ENCODE assay signal across 26 cellular contexts in the genomic region with DNA sequence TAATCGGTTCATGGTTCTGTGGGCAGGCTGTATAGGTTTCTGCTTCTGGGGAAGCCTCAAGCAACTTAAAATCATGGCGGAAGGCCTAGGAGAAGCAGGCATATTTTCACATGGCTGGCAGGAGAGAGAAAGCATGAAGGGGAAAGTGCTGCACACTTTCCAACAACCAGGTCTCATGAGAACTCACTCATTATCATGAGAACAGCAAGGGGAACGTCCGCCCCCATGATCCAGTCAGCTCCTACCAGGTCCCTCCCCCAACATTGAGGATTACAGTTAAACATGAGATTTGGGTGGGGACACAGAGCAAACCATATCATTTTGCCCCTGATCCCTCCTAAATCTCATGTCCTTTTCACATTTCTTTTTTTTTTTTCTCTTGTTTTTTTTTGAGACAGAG.
DNase-seq lines count a peak whose midpoint lies in the region; ATAC-seq and TF ChIP-seq lines count a peak whose summit lies in the region.
"Had no signal": no experiment of that assay in that cellular context is flagged by ENCODE, and none has a peak within 500 bp of the region (broad histone marks: within the 10 kb centered on the region; RNA-seq: fewer than 3 reads in every experiment).

No MANE protein-coding gene starts in this region.

- H3K4me3 ChIP-seq in CD8-positive, alpha-beta T cell (ENCODE audit: low read depth, low read length): no peak overlapping the region
- no peak overlapping the region for H3K4me3 ChIP-seq in HEK293 (ENCODE audit: low read depth, low read length)
- H3K4me3 ChIP-seq: A549, Peyer's patch had no signal

- no peaks in the 10 kb centered on the region for H3K36me3 ChIP-seq in CD8-positive, alpha-beta T cell (ENCODE audit: insufficient read depth, low read length)
- H3K36me3 ChIP-seq in HEK293 (ENCODE audit: control insufficient read depth in 2 of 2, insufficient read depth in 1 of 2, low read length in 2 of 2): no peaks in the 10 kb centered on the region
- H3K36me3 ChIP-seq: Peyer's patch had no signal

- ATAC-seq in CD8-positive, alpha-beta T cell: no peak
- ATAC-seq in stimulated activated memory B cell treated with anti-CD40 and anti-IgM and Interleukin-4, amounts not matched to agents 10 μg/mL and 1 μg/mL and 100 μg/mL, for 72 hours: no peak
- ATAC-seq in HG02885 (IDR thresholded peaks at IDR 0.05; ENCODE audit: poor library complexity, unreplicated experiment): no peak
- ATAC-seq: A549, HCT116 had no signal

- POLR2A ChIA-PET in CD8-positive, alpha-beta T cell (lab: Charles Lee): no interaction called here
- POLR2A ChIA-PET in HEK293 (lab: Yijun Ruan, JAX): interaction anchor here (0.6 to 1.4 kb wide), 2 partner anchors 10 to 28 kb away, joined by 3 read pairs; no protein-coding TSS in a partner anchor

- H3K27me3 Mint-ChIP-seq in CD8-positive, alpha-beta T cell (ENCODE audit: low read depth): no peaks in the 10 kb centered on the region
- peaks cover 0 to 7% (median 4%) of the 10 kb centered on the region in 3 donors for H3K27me3 Mint-ChIP-seq in immature natural killer cell (ENCODE audit: low read depth in 3 of 3)
- H3K27me3 Mint-ChIP-seq in stimulated activated memory B cell treated with anti-CD40 and anti-IgM and Interleukin-4, amounts not matched to agents 10 μg/mL and 1 μg/mL and 100 μg/mL, for 72 hours: no peaks in the 10 kb centered on the region
- H3K27me3 Mint-ChIP-seq: CD4-positive, alpha-beta memory T cell; IgD-negative memory B cell had no signal

- peaks cover 54% of the 10 kb centered on the region for H3K4me1 Mint-ChIP-seq in CD8-positive, alpha-beta T cell (ENCODE audit: low read depth)
- peaks cover 72 to 87% of the 10 kb centered on the region in 2 donors for H3K4me1 Mint-ChIP-seq in immature natural killer cell
- H3K4me1 Mint-ChIP-seq in stimulated activated memory B cell treated with anti-CD40 and anti-IgM and Interleukin-4, amounts not matched to agents 10 μg/mL and 1 μg/mL and 100 μg/mL, for 72 hours: peaks cover 45% of the 10 kb centered on the region

- H3K9me3 ChIP-seq in CD8-positive, alpha-beta T cell (ENCODE audit: low read length): peaks cover 5% of the 10 kb centered on the region
- no peaks in the 10 kb centered on the region for H3K9me3 ChIP-seq in HEK293 (ENCODE audit: control insufficient read depth, insufficient read depth, low read depth, low read length)

- no peak overlapping the region for H3K4me3 Mint-ChIP-seq in CD8-positive, alpha-beta T cell
- no peak overlapping the region for H3K4me3 Mint-ChIP-seq in immature natural killer cell
- H3K4me3 Mint-ChIP-seq in stimulated activated memory B cell treated with anti-CD40 and anti-IgM and Interleukin-4, amounts not matched to agents 10 μg/mL and 1 μg/mL and 100 μg/mL, for 72 hours: no peak overlapping the region
- H3K4me3 Mint-ChIP-seq: IgD-negative memory B cell had no signal

- no peak for DNase-seq in CD8-positive, alpha-beta T cell
- DNase-seq in immature natural killer cell (no peak), COLO829 (ENCODE audit: low spot score) (no peak), epidermal melanocyte (ENCODE audit: insufficient read length, low spot score) (no peak)
- DNase-seq: AML-193; C1 segment of cervical spinal cord; Calu3; CD4-positive, alpha-beta memory T cell; DMS79 treated with DMSO at 0.1 percent for 48 hours; GF-D8; MM.1S; NCI-H1417; NCI-H1694; NCI-H2029 treated with DMSO at 0.1 percent for 48 hours; NCI-H2227 treated with DMSO at 0.1 percent for 48 hours; NCI-H526 treated with DMSO at 0.1 percent for 48 hours; Peyer's patch; SHP77 treated with DMSO at 0.1 percent for 48 hours had no signal

- no peaks in the 10 kb centered on the region for H3K27me3 ChIP-seq in CD8-positive, alpha-beta T cell (ENCODE audit: insufficient read depth, low read length)
- H3K27me3 ChIP-seq: Peyer's patch had no signal

- no peak for TF ChIP-seq CTCF in CD8-positive, alpha-beta T cell (IDR thresholded peaks at IDR 0.05)
- TF ChIP-seq CTCF in HEK293 (tag by site-specific recombination; IDR thresholded peaks at IDR 0.05): no peak

- intact Hi-C loops in CD8-positive, alpha-beta T cell (cut with DNase I, micrococcal nuclease): no loop called here

- H3K4me1 ChIP-seq in CD8-positive, alpha-beta T cell (ENCODE audit: insufficient read depth, low read length): peaks cover 15% of the 10 kb centered on the region
- H3K4me1 ChIP-seq in HEK293 (ENCODE audit: control insufficient read depth, insufficient read depth, low read length): no peaks in the 10 kb centered on the region

- CTCF ChIA-PET in CD8-positive, alpha-beta T cell (lab: Charles Lee): interaction anchor here (1.2 to 1.3 kb wide), 2 partner anchors 11 to 59 kb away, joined by 3 read pairs; no protein-coding TSS in a partner anchor
- CTCF ChIA-PET in HEK293 (lab: Yijun Ruan, JAX): interaction anchor here (0.6 to 1.6 kb wide), 3 partner anchors 20 to 119 kb away, joined by 3 read pairs; no protein-coding TSS in a partner anchor

- peaks cover 11% of the 10 kb centered on the region for H3K9me3 Mint-ChIP-seq in CD8-positive, alpha-beta T cell
- peaks cover 5 to 12% (median 7%) of the 10 kb centered on the region in 6 donors for H3K9me3 Mint-ChIP-seq in immature natural killer cell
- H3K9me3 Mint-ChIP-seq in stimulated activated memory B cell treated with anti-CD40 and anti-IgM and Interleukin-4, amounts not matched to agents 10 μg/mL and 1 μg/mL and 100 μg/mL, for 72 hours: peaks cover 15% of the 10 kb centered on the region

- H3K27ac Mint-ChIP-seq in CD8-positive, alpha-beta T cell: peak overlapping the region; percentile 32
- peak overlapping the region in 5 of 6 donors; percentile 9 to 71 (median 53) for H3K27ac Mint-ChIP-seq in immature natural killer cell
- H3K27ac Mint-ChIP-seq in stimulated activated memory B cell treated with anti-CD40 and anti-IgM and Interleukin-4, amounts not matched to agents 10 μg/mL and 1 μg/mL and 100 μg/mL, for 72 hours: peak overlapping the region; percentile 13

- no peak overlapping the region for H3K27ac ChIP-seq in CD8-positive, alpha-beta T cell (ENCODE audit: low read depth, low read length)
- no peak overlapping the region for H3K27ac ChIP-seq in HEK293 (ENCODE audit: extremely low read depth, low read depth, low read length)
- H3K27ac ChIP-seq: A549, HL-60, KMS-11, Peyer's patch had no signal

- peaks cover 34% of the 10 kb centered on the region for H3K36me3 Mint-ChIP-seq in CD8-positive, alpha-beta T cell
- H3K36me3 Mint-ChIP-seq in immature natural killer cell: peaks cover 10 to 12% (median 11%) of the 10 kb centered on the region in 3 donors
- H3K36me3 Mint-ChIP-seq in stimulated activated memory B cell treated with anti-CD40 and anti-IgM and Interleukin-4, amounts not matched to agents 10 μg/mL and 1 μg/mL and 100 μg/mL, for 72 hours: peaks cover 51% of the 10 kb centered on the region

TF ChIP-seq in HEK293, 187 proteins besides CTCF, POLR2A, EP300 and RAD21:
- TF ChIP-seq SCRT2 (tag by site-specific recombination; IDR thresholded peaks at IDR 0.05) (no peak), ZNF585B (tag by site-specific recombination; IDR thresholded peaks at IDR 0.05) (0 out of 2 replicates have a peak, but pooled peaks have one; percentile 6), PRDM1 (tag by site-specific recombination; IDR thresholded peaks at IDR 0.05) (peak; percentile 65)
- TF ChIP-seq, protein P1, sequence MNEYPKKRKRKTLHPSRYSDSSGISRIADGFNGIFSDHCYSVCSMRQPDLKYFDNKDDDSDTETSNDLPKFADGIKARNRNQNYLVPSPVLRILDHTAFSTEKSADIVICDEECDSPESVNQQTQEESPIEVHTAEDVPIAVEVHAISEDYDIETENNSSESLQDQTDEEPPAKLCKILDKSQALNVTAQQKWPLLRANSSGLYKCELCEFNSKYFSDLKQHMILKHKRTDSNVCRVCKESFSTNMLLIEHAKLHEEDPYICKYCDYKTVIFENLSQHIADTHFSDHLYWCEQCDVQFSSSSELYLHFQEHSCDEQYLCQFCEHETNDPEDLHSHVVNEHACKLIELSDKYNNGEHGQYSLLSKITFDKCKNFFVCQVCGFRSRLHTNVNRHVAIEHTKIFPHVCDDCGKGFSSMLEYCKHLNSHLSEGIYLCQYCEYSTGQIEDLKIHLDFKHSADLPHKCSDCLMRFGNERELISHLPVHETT (tag by site-specific recombination; IDR thresholded peaks at IDR 0.05): no peak
TF ChIP-seq in HEK293: peak in this region for 2.
